ENCODE assay signal across 17 cellular contexts in genomic region chr9:86563959-86564358, GRCh38.
"Had no signal": no experiment of that assay in that cellular context is flagged by ENCODE, and none has a peak within 500 bp of the region (broad histone marks: within the 10 kb centered on the region; RNA-seq: fewer than 3 reads in every experiment).

No MANE protein-coding gene starts in this region.

- H3K4me1 Mint-ChIP-seq: activated B cell treated with CpG ODN at 0.5 μM for 24 hours; activated naive CD4-positive, alpha-beta T cell treated with anti-CD3 and anti-CD28 coated beads, Interleukin-2, amount 50 U/mL, for 24 hours had no signal

- H3K27ac ChIP-seq: adrenal gland, parathyroid adenoma had no signal

- H3K36me3 ChIP-seq: adrenal gland, tibial nerve had no signal

- ATAC-seq: activated CD8-positive, alpha-beta T cell treated with anti-CD3 and anti-CD28 coated beads for 36 hours; natural killer cell treated with Interleukin-12 subunit alpha and Interleukin-12 subunit beta and Interleukin-15 and Interleukin-18, amount 100 ng/mL, for 72 hours; stimulated activated naive CD8-positive, alpha-beta T cell treated with anti-CD3 and anti-CD28 coated beads, Interleukin-15, Interleukin-2, amounts not matched to agents 100 U/mL and 50 U/mL, for 24 hours had no signal

- H3K4me1 ChIP-seq: adrenal gland, parathyroid adenoma, tibial nerve had no signal

- H3K9me3 Mint-ChIP-seq: natural killer cell treated with Interleukin-12 subunit alpha and Interleukin-12 subunit beta and Interleukin-15 and Interleukin-18, amount 100 ng/mL, for 72 hours had no signal

- H3K27ac Mint-ChIP-seq: activated B cell treated with CpG ODN at 0.5 μM for 24 hours; activated CD8-positive, alpha-beta T cell treated with anti-CD3 and anti-CD28 coated beads for 36 hours; activated naive CD4-positive, alpha-beta T cell treated with anti-CD3 and anti-CD28 coated beads, Interleukin-2, amount 50 U/mL, for 24 hours; natural killer cell treated with Interleukin-12 subunit alpha and Interleukin-12 subunit beta and Interleukin-15 and Interleukin-18, amount 100 ng/mL, for 72 hours had no signal

- H3K27me3 ChIP-seq: adrenal gland, tibial nerve had no signal

- H3K4me3 ChIP-seq: adrenal gland, tibial nerve had no signal

- H2AFZ ChIP-seq: parathyroid adenoma had no signal

- H3K4me3 Mint-ChIP-seq: activated B cell treated with CpG ODN at 0.5 μM for 24 hours; activated CD8-positive, alpha-beta T cell treated with anti-CD3 and anti-CD28 coated beads for 36 hours; activated naive CD4-positive, alpha-beta T cell treated with anti-CD3 and anti-CD28 coated beads, Interleukin-2, amount 50 U/mL, for 24 hours; natural killer cell treated with Interleukin-12 subunit alpha and Interleukin-12 subunit beta and Interleukin-15 and Interleukin-18, amount 100 ng/mL, for 72 hours had no signal

- H3K79me2 ChIP-seq: parathyroid adenoma had no signal

- DNase-seq: activated B cell treated with CpG ODN at 0.5 μM for 24 hours; activated CD4-positive, alpha-beta T cell treated with anti-CD3 and anti-CD28 coated beads for 4 hours; activated CD8-positive, alpha-beta T cell treated with anti-CD3 and anti-CD28 coated beads for 36 hours; activated effector memory CD4-positive, alpha-beta T cell treated with anti-CD3 and anti-CD28 coated beads, Interleukin-2, amount 50 U/mL, for 16 hours; activated T-cell treated with anti-CD3 and anti-CD28 coated beads, Interleukin-2, amount 50 U/mL, for 48 hours; adrenal gland; cerebellar nuclear complex; cortex of kidney; left cardiac atrium; mesendoderm; stimulated activated naive CD8-positive, alpha-beta T cell treated with anti-CD3 and anti-CD28 coated beads, Interleukin-15, Interleukin-2, amounts not matched to agents 100 U/mL and 50 U/mL, for 24 hours; T-helper 1 cell; T-helper 9 cell had no signal

- H3K9ac ChIP-seq: parathyroid adenoma had no signal
